ENCODE assay signal across 29 cellular contexts in genomic region chr3:166447513-166447912, GRCh38.
"Had no signal": no experiment of that assay in that cellular context is flagged by ENCODE, and none has a peak within 500 bp of the region (broad histone marks: within the 10 kb centered on the region; RNA-seq: fewer than 3 reads in every experiment).

No MANE protein-coding gene starts in this region.

- H3K27ac ChIP-seq: neutrophil, pancreas, psoas muscle, right lobe of liver, sigmoid colon, spleen, suprapubic skin, tibial artery, transverse colon, upper lobe of right lung, uterus had no signal

- H3K4me2 ChIP-seq: smooth muscle cell had no signal

- H3K9me3 ChIP-seq: pancreas, psoas muscle, right lobe of liver, sigmoid colon, suprapubic skin, testis, tibial artery, transverse colon, upper lobe of right lung, uterus had no signal

- H3K4me3 ChIP-seq: pancreas, psoas muscle, right lobe of liver, sigmoid colon, smooth muscle cell, spleen, suprapubic skin, testis, tibial artery, transverse colon, upper lobe of right lung, uterus had no signal

- H3K27me3 ChIP-seq: neutrophil, pancreas, right lobe of liver, sigmoid colon, spleen, suprapubic skin, testis, tibial artery, transverse colon, upper lobe of right lung, uterus had no signal

- H3K4me1 ChIP-seq: psoas muscle, right lobe of liver, sigmoid colon, spleen, tibial artery, transverse colon, upper lobe of right lung, uterus had no signal

- DNase-seq: naive thymus-derived CD8-positive, alpha-beta T cell; nephron progenitor cell; nucleus accumbens; pancreas; posterior cingulate gyrus; psoas muscle; right cardiac atrium; right lobe of liver; sigmoid colon; spleen; stimulated activated CD4-positive, alpha-beta T cell treated with anti-CD3 and anti-CD28 coated beads, Interleukin-12 subunit alpha, Interleukin-12 subunit beta, amount 100 ng/mL, for 4 hours; stimulated activated CD4-positive, alpha-beta T cell treated with anti-CD3 and anti-CD28 coated beads, Interleukin-1b, Interleukin-23, amount 100 ng/mL, for 48 hours; stimulated activated CD4-positive, alpha-beta T cell treated with anti-CD3 and anti-CD28 coated beads, Interleukin-4, amount 100 ng/mL, for 1 hour; stimulated activated CD4-positive, alpha-beta T cell treated with anti-CD3 and anti-CD28 coated beads, Interleukin-4, amount 100 ng/mL, for 4 hours; stimulated activated CD8-positive, alpha-beta memory T cell treated with anti-CD3 and anti-CD28 coated beads, Interleukin-4, amount 100 ng/mL, for 48 hours; stimulated activated naive CD4-positive, alpha-beta T cell; stimulated activated naive CD8-positive, alpha-beta T cell treated with anti-CD3 and anti-CD28 coated beads, Interleukin-15, amount 100 ng/mL, for 72 hours; stimulated activated naive CD8-positive, alpha-beta T cell treated with anti-CD3 and anti-CD28 coated beads, Interleukin-15, Interleukin-2, amounts not matched to agents 100 U/mL and 50 U/mL, for 24 hours; substantia nigra; tibial artery; transverse colon; upper lobe of right lung; uterus had no signal

- ATAC-seq: naive thymus-derived CD8-positive, alpha-beta T cell; natural killer cell treated with Interleukin-12 subunit alpha and Interleukin-12 subunit beta and Interleukin-15 and Interleukin-18, amount 100 ng/mL, for 72 hours; psoas muscle; right cardiac atrium; right lobe of liver; stimulated activated memory B cell treated with anti-CD40 and anti-IgM and Interleukin-4, amounts not matched to agents 10 μg/mL and 1 μg/mL and 100 μg/mL, for 72 hours; stimulated activated naive CD8-positive, alpha-beta T cell treated with anti-CD3 and anti-CD28 coated beads, Interleukin-15, amount 100 ng/mL, for 72 hours; stimulated activated naive CD8-positive, alpha-beta T cell treated with anti-CD3 and anti-CD28 coated beads, Interleukin-15, Interleukin-2, amounts not matched to agents 100 U/mL and 50 U/mL, for 24 hours; upper lobe of right lung had no signal

- FAIRE-seq: pancreas had no signal

- H3K36me3 ChIP-seq: neutrophil, pancreas, right lobe of liver, sigmoid colon, spleen, suprapubic skin, tibial artery, transverse colon, upper lobe of right lung, uterus had no signal
